Comparison of ENCODE assay signal across 1 cellular context in genomic region chr1:1529321-1529720, GRCh38.
A peak's percentile ranks its signal among the peaks of the same experiment; 100 is the strongest.
TF ChIP-seq lines count a peak whose summit lies in the region.

No MANE protein-coding gene starts in this region.

TF ChIP-seq in HepG2, 621 proteins besides CTCF, POLR2A, EP300 and RAD21:
- peak; percentile 40 for TF ChIP-seq AGO2 (optimal IDR thresholded peaks at IDR 0.05; ENCODE audit: low read depth, low read length)
- TF ChIP-seq GATAD1 (CRISPR knock-in tag; IDR thresholded peaks at IDR 0.05): no peak
